21 cellular contexts compared by ENCODE assay signal in genomic region chr12:89273525-89273924, GRCh38.
DNase-seq lines count a peak whose midpoint lies in the region; ATAC-seq, FAIRE-seq and TF ChIP-seq lines count a peak whose summit lies in the region.
"Had no signal": no experiment of that assay in that cellular context is flagged by ENCODE, and none has a peak within 500 bp of the region (broad histone marks: within the 10 kb centered on the region; RNA-seq: fewer than 3 reads in every experiment).

No MANE protein-coding gene starts in this region.

- intact Hi-C loops in activated T-helper 1 cell treated with anti-CD3 and anti-CD28 coated beads, Interleukin-12 subunit alpha, Interleukin-12 subunit beta, Interleukin-2, Interleukin-4 antibody, amounts not matched to agents 30 ng/mL and 10 ng/mL and 1 ng/mL, durations not matched to agents 14 hours and 24 hours and 36 hours (cut with micrococcal nuclease), result loop anchor here (1.0 kb wide), 1 partner anchor 8 kb away; no protein-coding TSS in a partner anchor

- no peak overlapping the region for H3K27ac Mint-ChIP-seq in T-helper 2 cell treated with Interferon-gamma antibody and Interleukin-4, amounts not matched to agents 5 μg/mL and 100 μg/mL, for 36 hours
- H3K27ac Mint-ChIP-seq in activated T-helper 1 cell treated with anti-CD3 and anti-CD28 coated beads, Interleukin-12 subunit alpha, Interleukin-12 subunit beta, Interleukin-2, Interleukin-4 antibody, amounts not matched to agents 30 ng/mL and 10 ng/mL and 1 ng/mL, durations not matched to agents 14 hours and 24 hours and 36 hours, result no peak overlapping the region

- no peak for TF ChIP-seq POLR2A in A549 (IDR thresholded peaks at IDR 0.05; ENCODE audit: low read length)

- ATAC-seq in A549 (no peak), GM21723 (IDR thresholded peaks at IDR 0.05; ENCODE audit: unreplicated experiment) (no peak)

- no peaks in the 10 kb centered on the region for H3K27me3 Mint-ChIP-seq in T-helper 2 cell treated with Interferon-gamma antibody and Interleukin-4, amounts not matched to agents 5 μg/mL and 100 μg/mL, for 36 hours (ENCODE audit: low read depth)
- no peaks in the 10 kb centered on the region for H3K27me3 Mint-ChIP-seq in activated T-helper 1 cell treated with anti-CD3 and anti-CD28 coated beads, Interleukin-12 subunit alpha, Interleukin-12 subunit beta, Interleukin-2, Interleukin-4 antibody, amounts not matched to agents 30 ng/mL and 10 ng/mL and 1 ng/mL, durations not matched to agents 14 hours and 24 hours and 36 hours (ENCODE audit: insufficient read depth)

- peaks cover 23% of the 10 kb centered on the region for H3K36me3 Mint-ChIP-seq in T-helper 2 cell treated with Interferon-gamma antibody and Interleukin-4, amounts not matched to agents 5 μg/mL and 100 μg/mL, for 36 hours (ENCODE audit: low read depth)
- H3K36me3 Mint-ChIP-seq in activated T-helper 1 cell treated with anti-CD3 and anti-CD28 coated beads, Interleukin-12 subunit alpha, Interleukin-12 subunit beta, Interleukin-2, Interleukin-4 antibody, amounts not matched to agents 30 ng/mL and 10 ng/mL and 1 ng/mL, durations not matched to agents 14 hours and 24 hours and 36 hours (ENCODE audit: low read depth), result peaks cover under 1% of the 10 kb centered on the region

- no peak overlapping the region for H3K4me3 ChIP-seq in A549

- no peak for DNase-seq in T-helper 2 cell treated with Interferon-gamma antibody and Interleukin-4, amounts not matched to agents 5 μg/mL and 100 μg/mL, for 36 hours (ENCODE audit: low spot score)
- no peak for DNase-seq in T-helper 2 cell
- no peak for DNase-seq in A549 (ENCODE audit: low read depth in 1 of 2, low spot score in 1 of 2)
- peak; percentile 20 for DNase-seq in M059J (ENCODE audit: low read depth)
- no peak for DNase-seq in activated T-helper 1 cell treated with anti-CD3 and anti-CD28 coated beads, Interleukin-12 subunit alpha, Interleukin-12 subunit beta, Interleukin-2, Interleukin-4 antibody, amounts not matched to agents 30 ng/mL and 10 ng/mL and 1 ng/mL, durations not matched to agents 14 hours and 24 hours and 36 hours (ENCODE audit: low spot score)
- DNase-seq in GM19238 (ENCODE audit: insufficient read length, low spot score), result no peak
- no peak for DNase-seq in NCI-H526 treated with DMSO at 0.1 percent for 48 hours (lab: John Stamatoyannopoulos, UW)
- DNase-seq: AML-193, C1 segment of cervical spinal cord, GDM1, NCI-H1092 treated with DMSO at 0.1 percent for 48 hours, NCI-H1436 treated with DMSO at 0.1 percent for 48 hours, NCI-H1930, NCI-H2227 treated with DMSO at 0.1 percent for 48 hours, NCI-H510A, NCI-H774, Right ventricle myocardium superior had no signal

- TF ChIP-seq EP300 in A549 (IDR thresholded peaks at IDR 0.05), result no peak

- no peak for TF ChIP-seq RAD21 in A549 (conservative IDR thresholded peaks at IDR 0.05 in 1 of 2, IDR thresholded peaks at IDR 0.05 in 1 of 2)

- POLR2A ChIA-PET in A549 (lab: Yijun Ruan, JAX), result no interaction called here

- H3K9me3 Mint-ChIP-seq in T-helper 2 cell treated with Interferon-gamma antibody and Interleukin-4, amounts not matched to agents 5 μg/mL and 100 μg/mL, for 36 hours, result peaks cover 33% of the 10 kb centered on the region
- peaks cover 27% of the 10 kb centered on the region for H3K9me3 Mint-ChIP-seq in activated T-helper 1 cell treated with anti-CD3 and anti-CD28 coated beads, Interleukin-12 subunit alpha, Interleukin-12 subunit beta, Interleukin-2, Interleukin-4 antibody, amounts not matched to agents 30 ng/mL and 10 ng/mL and 1 ng/mL, durations not matched to agents 14 hours and 24 hours and 36 hours

- peak overlapping the region; percentile 34 for H3K4me3 Mint-ChIP-seq in T-helper 2 cell treated with Interferon-gamma antibody and Interleukin-4, amounts not matched to agents 5 μg/mL and 100 μg/mL, for 36 hours
- H3K4me3 Mint-ChIP-seq in activated T-helper 1 cell treated with anti-CD3 and anti-CD28 coated beads, Interleukin-12 subunit alpha, Interleukin-12 subunit beta, Interleukin-2, Interleukin-4 antibody, amounts not matched to agents 30 ng/mL and 10 ng/mL and 1 ng/mL, durations not matched to agents 14 hours and 24 hours and 36 hours, result peak overlapping the region; percentile 28

- peaks cover 29% of the 10 kb centered on the region for H3K4me1 Mint-ChIP-seq in T-helper 2 cell treated with Interferon-gamma antibody and Interleukin-4, amounts not matched to agents 5 μg/mL and 100 μg/mL, for 36 hours (ENCODE audit: low read depth)
- peaks cover 22% of the 10 kb centered on the region for H3K4me1 Mint-ChIP-seq in activated T-helper 1 cell treated with anti-CD3 and anti-CD28 coated beads, Interleukin-12 subunit alpha, Interleukin-12 subunit beta, Interleukin-2, Interleukin-4 antibody, amounts not matched to agents 30 ng/mL and 10 ng/mL and 1 ng/mL, durations not matched to agents 14 hours and 24 hours and 36 hours (ENCODE audit: low read depth)

- no peaks in the 10 kb centered on the region for H3K4me1 ChIP-seq in A549

- peak; percentile 65 for FAIRE-seq in A549 (lab: Jason Lieb, UNC)
- FAIRE-seq: GM18507, H54 had no signal

- TF ChIP-seq CTCF in A549 (IDR thresholded peaks at IDR 0.05), result no peak

- H3K9me3 ChIP-seq in A549, result no peaks in the 10 kb centered on the region

- H3K4me2 ChIP-seq in A549, result no peak overlapping the region

- H3K27ac ChIP-seq in A549, result no peak overlapping the region
- H3K27ac ChIP-seq: 22Rv1 had no signal

- CTCF ChIA-PET in A549 (lab: Yijun Ruan, JAX), result no interaction called here

- 14% methylated on average over 2 of the region's 2 CpGs for WGBS in A549 (ENCODE audit: missing lambda C conversion rate)

TF ChIP-seq in A549, 52 proteins besides CTCF, POLR2A, EP300 and RAD21:
- TF ChIP-seq FOSL2 (IDR thresholded peaks at IDR 0.05) (no peak), FOSL2 (CRISPR knock-in tag; IDR thresholded peaks at IDR 0.05) (no peak)
